In genomic region chr16:69701452-69701851, GRCh38 we compare ENCODE assay signal across 25 cellular contexts.
"Had no signal": no experiment of that assay in that cellular context is flagged by ENCODE, and none has a peak within 500 bp of the region (broad histone marks: within the 10 kb centered on the region; RNA-seq: fewer than 3 reads in every experiment).

No MANE protein-coding gene starts in this region.

- H3K9me3 ChIP-seq: adrenal gland, prostate gland, testis, transverse colon had no signal

- H3K27ac Mint-ChIP-seq: activated B cell treated with CpG ODN at 0.5 μM for 24 hours; activated naive CD4-positive, alpha-beta T cell treated with anti-CD3 and anti-CD28 coated beads for 36 hours; activated T-helper 1 cell treated with anti-CD3 and anti-CD28 coated beads, Interleukin-12 subunit alpha, Interleukin-12 subunit beta, Interleukin-2, Interleukin-4 antibody, amounts not matched to agents 30 ng/mL and 10 ng/mL and 1 ng/mL, durations not matched to agents 14 hours and 24 hours and 36 hours; T-helper 2 cell treated with Interferon-gamma antibody and Interleukin-4, amounts not matched to agents 5 μg/mL and 100 μg/mL, for 36 hours had no signal

- H3K4me3 Mint-ChIP-seq: activated B cell treated with CpG ODN at 0.5 μM for 24 hours; activated naive CD4-positive, alpha-beta T cell treated with anti-CD3 and anti-CD28 coated beads for 36 hours; activated naive CD8-positive, alpha-beta T cell treated with anti-CD3 and anti-CD28 coated beads for 36 hours; activated T-helper 1 cell treated with anti-CD3 and anti-CD28 coated beads, Interleukin-12 subunit alpha, Interleukin-12 subunit beta, Interleukin-2, Interleukin-4 antibody, amounts not matched to agents 30 ng/mL and 10 ng/mL and 1 ng/mL, durations not matched to agents 14 hours and 24 hours and 36 hours; nephron; stimulated activated naive B cell treated with anti-CD40 and anti-IgM and Interleukin-4, amounts not matched to agents 10 μg/mL and 1 μg/mL and 100 μg/mL, for 72 hours; T-helper 2 cell treated with Interferon-gamma antibody and Interleukin-4, amounts not matched to agents 5 μg/mL and 100 μg/mL, for 36 hours had no signal

- ATAC-seq: left cardiac atrium; stimulated activated naive B cell treated with anti-CD40 and anti-IgM and Interleukin-4, amounts not matched to agents 10 μg/mL and 1 μg/mL and 100 μg/mL, for 72 hours had no signal

- H3K27ac ChIP-seq: adrenal gland, prostate gland, testis, transverse colon had no signal

- H3K27me3 ChIP-seq: adrenal gland, testis, transverse colon had no signal

- H3K4me1 ChIP-seq: testis had no signal

- H3K4me1 Mint-ChIP-seq: activated B cell treated with CpG ODN at 0.5 μM for 24 hours; activated naive CD8-positive, alpha-beta T cell treated with anti-CD3 and anti-CD28 coated beads for 36 hours; nephron had no signal

- H3K27me3 Mint-ChIP-seq: activated B cell treated with CpG ODN at 0.5 μM for 24 hours; activated naive CD8-positive, alpha-beta T cell treated with anti-CD3 and anti-CD28 coated beads for 36 hours; stimulated activated naive B cell treated with anti-CD40 and anti-IgM and Interleukin-4, amounts not matched to agents 10 μg/mL and 1 μg/mL and 100 μg/mL, for 72 hours had no signal

- H3K9me3 Mint-ChIP-seq: activated B cell treated with CpG ODN at 0.5 μM for 24 hours; activated naive CD4-positive, alpha-beta T cell treated with anti-CD3 and anti-CD28 coated beads for 36 hours; activated naive CD8-positive, alpha-beta T cell treated with anti-CD3 and anti-CD28 coated beads for 36 hours; activated T-helper 1 cell treated with anti-CD3 and anti-CD28 coated beads, Interleukin-12 subunit alpha, Interleukin-12 subunit beta, Interleukin-2, Interleukin-4 antibody, amounts not matched to agents 30 ng/mL and 10 ng/mL and 1 ng/mL, durations not matched to agents 14 hours and 24 hours and 36 hours; nephron; stimulated activated naive B cell treated with anti-CD40 and anti-IgM and Interleukin-4, amounts not matched to agents 10 μg/mL and 1 μg/mL and 100 μg/mL, for 72 hours; T-helper 2 cell treated with Interferon-gamma antibody and Interleukin-4, amounts not matched to agents 5 μg/mL and 100 μg/mL, for 36 hours had no signal

- H3K4me2 ChIP-seq: smooth muscle cell had no signal

- DNase-seq: activated B cell treated with CpG ODN at 0.5 μM for 24 hours; activated CD4-positive, alpha-beta T cell treated with anti-CD3 and anti-CD28 coated beads, Interleukin-2, amount 50 U/mL, for 1 hour; activated effector memory CD4-positive, alpha-beta T cell treated with anti-CD3 and anti-CD28 coated beads, Interleukin-2, amount 50 U/mL, for 16 hours; activated naive CD4-positive, alpha-beta T cell treated with anti-CD3 and anti-CD28 coated beads for 36 hours; activated naive CD8-positive, alpha-beta T cell treated with anti-CD3 and anti-CD28 coated beads for 36 hours; adrenal gland; caudate nucleus; cortex of kidney; head of caudate nucleus; hippocampal formation; left cardiac atrium; mammary epithelial cell; stimulated activated CD4-positive, alpha-beta T cell treated with anti-CD3 and anti-CD28 coated beads, Interleukin-1b, Interleukin-23, amount 100 ng/mL, for 48 hours; stimulated activated CD4-positive, alpha-beta T cell treated with anti-CD3 and anti-CD28 coated beads, Interleukin-4, amount 100 ng/mL, for 4 hours; stimulated activated naive B cell treated with anti-CD40 and anti-IgM and Interleukin-4, amounts not matched to agents 10 μg/mL and 1 μg/mL and 100 μg/mL, for 72 hours; testis; transverse colon had no signal

- FAIRE-seq: astrocyte, endothelial cell of umbilical vein, keratinocyte had no signal

- H3K4me3 ChIP-seq: adrenal gland, prostate gland, smooth muscle cell, testis, transverse colon had no signal

- H3K36me3 ChIP-seq: prostate gland had no signal
